In genomic region chr9:98080780-98081179, GRCh38 we compare ENCODE assay signal across 11 cellular contexts. TPM values are rescaled to one million over a fixed set of nuclear protein-coding genes. Genes with fewer than 3 reads are reported as not detected.
DNase-seq lines count a peak whose midpoint lies in the region; ATAC-seq, FAIRE-seq and TF ChIP-seq lines count a peak whose summit lies in the region.
"Had no signal": no experiment of that assay in that cellular context is flagged by ENCODE, and none has a peak within 500 bp of the region (broad histone marks: within the 10 kb centered on the region; RNA-seq: fewer than 3 reads in every experiment).

No MANE protein-coding gene starts in this region.

- POLR2A ChIA-PET in A549 (lab: Yijun Ruan, JAX) = interaction anchor here (1.9 kb wide), 1 partner anchor 24 kb away, joined by 8 read pairs; the partner anchor contains the start of gene NANS
- POLR2A ChIA-PET in CD8-positive, alpha-beta memory T cell (lab: Charles Lee) = no interaction called here
- POLR2A ChIA-PET in activated naive CD8-positive, alpha-beta T cell treated with anti-CD3 and anti-CD28 coated beads, Interleukin-2, amount 10 ng/mL, durations not matched to agents 7 days and 5 days (lab: Charles Lee) = interaction anchor here (1.5 kb wide), 1 partner anchor 37 kb away, joined by 4 read pairs; no protein-coding TSS in a partner anchor

- H3K4me1 ChIP-seq in A549 (peaks cover 19% of the 10 kb centered on the region), mucosa of rectum (ENCODE audit: control insufficient read depth in 2 of 2, insufficient read depth in 2 of 2, low read length in 2 of 2) (peaks cover 23 to 37% of the 10 kb centered on the region in 2 donors)
- H3K4me1 ChIP-seq in CD8-positive, alpha-beta memory T cell (ENCODE audit: insufficient read depth, low read length) = peaks cover 30% of the 10 kb centered on the region

- FAIRE-seq in A549 (lab: Jason Lieb, UNC) = no peak

- no peak for TF ChIP-seq CTCF in A549 (IDR thresholded peaks at IDR 0.05)
- no peak for TF ChIP-seq CTCF in type B pancreatic cell (conservative IDR thresholded peaks at IDR 0.05)

- peaks cover 4 to 75% (median 8%) of the 10 kb centered on the region in 3 donors for H3K36me3 Mint-ChIP-seq in CD8-positive, alpha-beta memory T cell
- peaks cover 28% of the 10 kb centered on the region for H3K36me3 Mint-ChIP-seq in activated naive CD8-positive, alpha-beta T cell treated with anti-CD3 and anti-CD28 coated beads, Interleukin-2, amount 10 ng/mL, durations not matched to agents 7 days and 5 days
- peaks cover 23% of the 10 kb centered on the region for H3K36me3 Mint-ChIP-seq in type B pancreatic cell

- CTCF ChIA-PET in A549 (lab: Yijun Ruan, JAX) = interaction anchor here (0.6 to 2.6 kb wide), 3 partner anchors 46 to 183 kb away, joined by 3 to 13 read pairs (median 3); no protein-coding TSS in a partner anchor
- CTCF ChIA-PET in CD8-positive, alpha-beta memory T cell (lab: Charles Lee) = interaction anchor here (0.9 to 2.6 kb wide), 2 partner anchors 37 to 183 kb away, joined by 3 to 6 read pairs; no protein-coding TSS in a partner anchor

- no peak for TF ChIP-seq POLR2A in A549 (IDR thresholded peaks at IDR 0.05; ENCODE audit: low read length)

- H3K4me3 Mint-ChIP-seq in CD8-positive, alpha-beta memory T cell = no peak overlapping the region
- no peak overlapping the region for H3K4me3 Mint-ChIP-seq in activated naive CD8-positive, alpha-beta T cell treated with anti-CD3 and anti-CD28 coated beads, Interleukin-2, amount 10 ng/mL, durations not matched to agents 7 days and 5 days
- H3K4me3 Mint-ChIP-seq in type B pancreatic cell = no peak overlapping the region

- H3K27ac ChIP-seq in A549 = peak overlapping the region; percentile 67 to 83
- H3K27ac ChIP-seq in CD8-positive, alpha-beta memory T cell (ENCODE audit: low read depth, low read length) = no peak overlapping the region
- peak overlapping the region; percentile 38 to 69 for H3K27ac ChIP-seq in mucosa of rectum (ENCODE audit: low read depth in 2 of 2, low read length in 2 of 2)

- H3K9ac ChIP-seq in mucosa of rectum (ENCODE audit: low read depth in 1 of 2, low read length in 2 of 2) = peak overlapping the region in 1 of 2 donors; percentile 2

- no peak for TF ChIP-seq EP300 in A549 (IDR thresholded peaks at IDR 0.05)

- TF ChIP-seq RAD21 in A549 (conservative IDR thresholded peaks at IDR 0.05 in 1 of 2, IDR thresholded peaks at IDR 0.05 in 1 of 2) = no peak

- peak overlapping the region; percentile 15; the same call in 2 of the 3 replicates for H3K4me2 ChIP-seq in A549

- H3K4me3 ChIP-seq in A549 (no peak overlapping the region), mucosa of rectum (ENCODE audit: low read length in 2 of 2) (no peak overlapping the region)
- H3K4me3 ChIP-seq in CD8-positive, alpha-beta memory T cell (ENCODE audit: low read length) = no peak overlapping the region

- ATAC-seq in A549 = no peak; a peak in 1 of 6 replicates
- no peak for ATAC-seq in activated naive CD8-positive, alpha-beta T cell treated with anti-CD3 and anti-CD28 coated beads, Interleukin-2, amount 10 ng/mL, durations not matched to agents 7 days and 5 days (ENCODE audit: low read depth)
- no peak for ATAC-seq in Right ventricle myocardium inferior

- peaks cover 24 to 54% (median 52%) of the 10 kb centered on the region in 3 donors for H3K4me1 Mint-ChIP-seq in CD8-positive, alpha-beta memory T cell
- peaks cover 33% of the 10 kb centered on the region for H3K4me1 Mint-ChIP-seq in activated naive CD8-positive, alpha-beta T cell treated with anti-CD3 and anti-CD28 coated beads, Interleukin-2, amount 10 ng/mL, durations not matched to agents 7 days and 5 days
- H3K4me1 Mint-ChIP-seq in type B pancreatic cell (ENCODE audit: unreplicated experiment) = peaks cover 9% of the 10 kb centered on the region

- intact Hi-C loops in Right ventricle myocardium inferior (cut with DNase I) = no loop called here

- peak overlapping the region in 7 of 8 donors; percentile 24 to 86 (median 54) for H3K27ac Mint-ChIP-seq in CD8-positive, alpha-beta memory T cell
- H3K27ac Mint-ChIP-seq in activated naive CD8-positive, alpha-beta T cell treated with anti-CD3 and anti-CD28 coated beads, Interleukin-2, amount 10 ng/mL, durations not matched to agents 7 days and 5 days = peak overlapping the region; percentile 78
- H3K27ac Mint-ChIP-seq in type B pancreatic cell = no peak overlapping the region
- H3K27ac Mint-ChIP-seq: progenitor cell of endocrine pancreas had no signal

- no peaks in the 10 kb centered on the region for H3K9me3 ChIP-seq in A549
- H3K9me3 ChIP-seq in CD8-positive, alpha-beta memory T cell (ENCODE audit: low read length) = no peaks in the 10 kb centered on the region
- H3K9me3 ChIP-seq in mucosa of rectum (ENCODE audit: control insufficient read depth in 2 of 2, low read length in 2 of 2) = no peaks in the 10 kb centered on the region

- H3K36me3 ChIP-seq in CD8-positive, alpha-beta memory T cell (ENCODE audit: insufficient read depth, low read length) = peaks cover 30% of the 10 kb centered on the region
- H3K36me3 ChIP-seq in mucosa of rectum (ENCODE audit: control insufficient read depth in 2 of 2, insufficient read depth in 2 of 2, low read length in 2 of 2) = peaks cover 71 to 85% of the 10 kb centered on the region in 2 donors

- H3K27me3 ChIP-seq in CD8-positive, alpha-beta memory T cell (ENCODE audit: insufficient read depth, low read length, poor library complexity, severe bottlenecking) = no peaks in the 10 kb centered on the region
- H3K27me3 ChIP-seq in mucosa of rectum (ENCODE audit: control insufficient read depth in 2 of 2, insufficient read depth in 2 of 2, low read length in 2 of 2) = no peaks in the 10 kb centered on the region

- H3K9me3 Mint-ChIP-seq in CD8-positive, alpha-beta memory T cell = no peaks in the 10 kb centered on the region
- H3K9me3 Mint-ChIP-seq in activated naive CD8-positive, alpha-beta T cell treated with anti-CD3 and anti-CD28 coated beads, Interleukin-2, amount 10 ng/mL, durations not matched to agents 7 days and 5 days = no peaks in the 10 kb centered on the region
- H3K9me3 Mint-ChIP-seq in type B pancreatic cell = no peaks in the 10 kb centered on the region

- H3K27me3 Mint-ChIP-seq in CD8-positive, alpha-beta memory T cell = no peaks in the 10 kb centered on the region
- H3K27me3 Mint-ChIP-seq in activated naive CD8-positive, alpha-beta T cell treated with anti-CD3 and anti-CD28 coated beads, Interleukin-2, amount 10 ng/mL, durations not matched to agents 7 days and 5 days = no peaks in the 10 kb centered on the region
- no peaks in the 10 kb centered on the region for H3K27me3 Mint-ChIP-seq in type B pancreatic cell
- H3K27me3 Mint-ChIP-seq: progenitor cell of endocrine pancreas had no signal

- DNase-seq in A549 (ENCODE audit: low read depth in 1 of 2, low spot score in 1 of 2) = no peak
- no peak for DNase-seq in CD8-positive, alpha-beta memory T cell
- no peak for DNase-seq in activated naive CD8-positive, alpha-beta T cell treated with anti-CD3 and anti-CD28 coated beads, Interleukin-2, amount 10 ng/mL, durations not matched to agents 7 days and 5 days
- no peak for DNase-seq in NCI-H510A (lab: John Stamatoyannopoulos, UW)
- DNase-seq in type B pancreatic cell (ENCODE audit: extremely low spot score, unreplicated experiment) = no peak
- DNase-seq in Right ventricle myocardium inferior (ENCODE audit: missing footprints) = no peak
- no peak for DNase-seq in KG1 (lab: John Stamatoyannopoulos, UW)
- DNase-seq: activated effector memory CD4-positive, alpha-beta T cell treated with Interleukin-2 at 50 U/mL for 16 hours; SHP77 had no signal

- 90% methylated on average over 12 of the region's 12 CpGs for whole genome bisulfite sequencing in A549 (ENCODE audit: missing lambda C conversion rate)

TF ChIP-seq in A549, 52 proteins besides CTCF, POLR2A, EP300 and RAD21 (continues in another document):
- TF ChIP-seq CHD2 (IDR thresholded peaks at IDR 0.05; ENCODE audit: low read length, partially characterized antibody) (no peak), PHF8 (IDR thresholded peaks at IDR 0.05; ENCODE audit: borderline replicate concordance, low read depth) (no peak), JUNB (IDR thresholded peaks at IDR 0.05) (no peak), RFX5 (IDR thresholded peaks at IDR 0.05) (no peak), JUN (IDR thresholded peaks at IDR 0.05) (no peak), ZSCAN20 (CRISPR knock-in tag; IDR thresholded peaks at IDR 0.05) (no peak), HOXA7 (CRISPR knock-in tag; IDR thresholded peaks at IDR 0.05) (no peak), HES2 (IDR thresholded peaks at IDR 0.05) (no peak), CEBPB (IDR thresholded peaks at IDR 0.05) (no peak), EHMT2 (IDR thresholded peaks at IDR 0.05; ENCODE audit: low read depth) (no peak), ZFP36 (IDR thresholded peaks at IDR 0.05; ENCODE audit: borderline replicate concordance, partially characterized antibody) (no peak)

RNA-seq across cellular contexts. Expression of gene NANS, which starts 24.2 kb away (rescaled TPM):
- polyA plus RNA-seq in A549 (2011; rRNA removed) (66.6 and 70.2 TPM in 2 replicates), A549 (2017; fragmentation: RNase III; extraction: RNeasy Plus Mini Kit Qiagen cat#74134 plus additional on column Dnase treatment) (53.3 to 58.2 TPM (median 56.8 TPM) in 3 replicates)
- 61.8 and 67.8 TPM in 2 replicates for polyA plus RNA-seq in A549 (2012; cell fraction: cytosol; rRNA removed)
- polyA plus RNA-seq in A549 (2012; cell fraction: nucleus; rRNA removed) = 43.6 and 58.5 TPM in 2 replicates
- 43.5 and 51.4 TPM in 2 replicates for polyA minus RNA-seq in A549 (2011; rRNA and poly(A)+ RNA removed)
- total RNA-seq in CD8-positive, alpha-beta memory T cell = 10 to 100 TPM; 33.2 to 34.8 TPM
- 29.3 TPM for polyA plus RNA-seq in CD8-positive, alpha-beta memory T cell
- total RNA-seq in activated naive CD8-positive, alpha-beta T cell treated with anti-CD3 and anti-CD28 coated beads, Interleukin-2, amount 10 ng/mL, durations not matched to agents 7 days and 5 days = 10 to 100 TPM; 30.0 to 31.1 TPM
- total RNA-seq in type B pancreatic cell (ENCODE audit: low replicate concordance) (44.6 and 48.1 TPM in 2 replicates), Right ventricle myocardium inferior (37.2 TPM)

RNA-seq across cellular contexts. Expression of gene TRIM14, which starts 38.2 kb away (rescaled TPM):
- 9.2 and 9.7 TPM in 2 replicates for polyA plus RNA-seq in A549 (2011; rRNA removed)
- polyA plus RNA-seq in A549 (2012; cell fraction: cytosol; rRNA removed) = 11.2 and 15.2 TPM in 2 replicates
- 10.8 and 16.6 TPM in 2 replicates for polyA plus RNA-seq in A549 (2012; cell fraction: nucleus; rRNA removed)
- 8.8 to 10.1 TPM (median 9.1 TPM) in 3 replicates for polyA plus RNA-seq in A549 (2017; fragmentation: RNase III; extraction: RNeasy Plus Mini Kit Qiagen cat#74134 plus additional on column Dnase treatment)
- polyA minus RNA-seq in A549 (2011; rRNA and poly(A)+ RNA removed) = 6.4 TPM in 2 replicates
- 10 to 100 TPM; 46.2 to 52.1 TPM for total RNA-seq in CD8-positive, alpha-beta memory T cell
- 92.5 TPM for polyA plus RNA-seq in CD8-positive, alpha-beta memory T cell
- 100 to 1,000 TPM in 1 of 2 experiments, 10 to 100 TPM in 1; 99.0 to 108 TPM for total RNA-seq in activated naive CD8-positive, alpha-beta T cell treated with anti-CD3 and anti-CD28 coated beads, Interleukin-2, amount 10 ng/mL, durations not matched to agents 7 days and 5 days
- total RNA-seq in type B pancreatic cell (ENCODE audit: low replicate concordance) = 9.9 and 18.8 TPM in 2 replicates
- total RNA-seq in Right ventricle myocardium inferior = 5.1 TPM
